ENCODE assay signal across 18 cellular contexts in genomic region chr6:11705069-11705468, GRCh38.
A peak's percentile ranks its signal among the peaks of the same experiment; 100 is the strongest.
DNase-seq lines count a peak whose midpoint lies in the region; ATAC-seq and TF ChIP-seq lines count a peak whose summit lies in the region.
"Had no signal": no experiment of that assay in that cellular context is flagged by ENCODE, and none has a peak within 500 bp of the region (broad histone marks: within the 10 kb centered on the region; RNA-seq: fewer than 3 reads in every experiment).

No MANE protein-coding gene starts in this region.

- peaks cover 5% of the 10 kb centered on the region for H3K9me3 Mint-ChIP-seq in activated T-cell treated with anti-CD3 and anti-CD28 coated beads, Interleukin-2, amount 50 U/mL, for 24 hours
- H3K9me3 Mint-ChIP-seq in activated naive CD8-positive, alpha-beta T cell treated with anti-CD3 and anti-CD28 coated beads, Interleukin-2, amount 50 U/mL, for 24 hours, result peaks cover 9% of the 10 kb centered on the region

- no peaks in the 10 kb centered on the region for H3K27me3 ChIP-seq in prostate gland (replicated peaks; ENCODE audit: insufficient read depth)

- no peak for TF ChIP-seq POLR2A in prostate gland (IDR thresholded peaks at IDR 0.05)

- no peaks in the 10 kb centered on the region for H3K27me3 Mint-ChIP-seq in activated T-cell treated with anti-CD3 and anti-CD28 coated beads, Interleukin-2, amount 50 U/mL, for 24 hours
- peaks cover 7% of the 10 kb centered on the region for H3K27me3 Mint-ChIP-seq in T-helper 17 cell
- no peaks in the 10 kb centered on the region for H3K27me3 Mint-ChIP-seq in activated naive CD8-positive, alpha-beta T cell treated with anti-CD3 and anti-CD28 coated beads, Interleukin-2, amount 50 U/mL, for 24 hours

- no peak overlapping the region for H3K4me3 Mint-ChIP-seq in activated T-cell treated with anti-CD3 and anti-CD28 coated beads, Interleukin-2, amount 50 U/mL, for 24 hours
- H3K4me3 Mint-ChIP-seq in T-helper 17 cell, result no peak overlapping the region
- H3K4me3 Mint-ChIP-seq in activated naive CD8-positive, alpha-beta T cell treated with anti-CD3 and anti-CD28 coated beads, Interleukin-2, amount 50 U/mL, for 24 hours, result no peak overlapping the region
- H3K4me3 Mint-ChIP-seq: CD14-positive monocyte, H9 had no signal

- no peaks in the 10 kb centered on the region for H3K36me3 ChIP-seq in prostate gland

- peak overlapping the region; percentile 45 for H3K27ac Mint-ChIP-seq in activated T-cell treated with anti-CD3 and anti-CD28 coated beads, Interleukin-2, amount 50 U/mL, for 24 hours
- H3K27ac Mint-ChIP-seq in T-helper 17 cell, result peak overlapping the region; percentile 73
- peak overlapping the region; percentile 75 for H3K27ac Mint-ChIP-seq in activated naive CD8-positive, alpha-beta T cell treated with anti-CD3 and anti-CD28 coated beads, Interleukin-2, amount 50 U/mL, for 24 hours
- H3K27ac Mint-ChIP-seq: H9 had no signal

- no peak overlapping the region for H3K4me3 ChIP-seq in GM12865 (ENCODE audit: low read depth, low read length)
- H3K4me3 ChIP-seq in prostate gland, result no peak overlapping the region

- H3K27ac ChIP-seq in prostate gland, result no peak overlapping the region
- H3K27ac ChIP-seq: RWPE1 had no signal

- DNase-seq in activated T-cell treated with anti-CD3 and anti-CD28 coated beads, Interleukin-2, amount 50 U/mL, for 24 hours, result no peak
- DNase-seq in activated T-cell treated with anti-CD3 and anti-CD28 coated beads, Interleukin-2, amount 50 U/mL, for 1 hour, result no peak
- DNase-seq in GM12865 (ENCODE audit: low read depth), result peak; percentile 76
- DNase-seq in T-helper 17 cell, result no peak
- DNase-seq in activated naive CD8-positive, alpha-beta T cell treated with anti-CD3 and anti-CD28 coated beads, Interleukin-2, amount 50 U/mL, for 24 hours, result no peak
- no peak for DNase-seq in DMS79 treated with DMSO at 0.1 percent for 48 hours (lab: John Stamatoyannopoulos, UW)
- no peak for DNase-seq in NAMALWA (ENCODE audit: low spot score)
- no peak for DNase-seq in prostate gland (ENCODE audit: low spot score)
- DNase-seq: ACHN, AML-193, Caco-2, H9, NCI-H1092 treated with DMSO at 0.1 percent for 48 hours, NCI-H2081 treated with DMSO at 0.1 percent for 48 hours, NCI-H510A, NCI-H774 had no signal

- WGBS in prostate gland, result 98% methylated on average over 7 of the region's 7 CpGs

- intact Hi-C loops in prostate gland (cut with DNase I), result loop anchor here (10.0 kb wide), 1 partner anchor 530 kb away; no protein-coding TSS in a partner anchor

- no peaks in the 10 kb centered on the region for H3K9me3 ChIP-seq in T-helper 17 cell (ENCODE audit: control insufficient read depth, low read length, poor library complexity, severe bottlenecking)
- H3K9me3 ChIP-seq in prostate gland, result no peaks in the 10 kb centered on the region
- H3K9me3 ChIP-seq: Caco-2 had no signal

- TF ChIP-seq CTCF in GM12865 (IDR thresholded peaks at IDR 0.05; ENCODE audit: insufficient read depth, low read depth, low read length, missing control alignments), result no peak
- TF ChIP-seq CTCF in prostate gland (IDR thresholded peaks at IDR 0.05), result no peak

- H3K36me3 Mint-ChIP-seq in activated T-cell treated with anti-CD3 and anti-CD28 coated beads, Interleukin-2, amount 50 U/mL, for 24 hours (ENCODE audit: low read depth), result peaks cover 7% of the 10 kb centered on the region
- H3K36me3 Mint-ChIP-seq in T-helper 17 cell (ENCODE audit: low read depth), result peaks cover 2% of the 10 kb centered on the region
- peaks cover 8% of the 10 kb centered on the region for H3K36me3 Mint-ChIP-seq in activated naive CD8-positive, alpha-beta T cell treated with anti-CD3 and anti-CD28 coated beads, Interleukin-2, amount 50 U/mL, for 24 hours (ENCODE audit: low read depth)
- H3K36me3 Mint-ChIP-seq: CD14-positive monocyte had no signal

- H3K4me1 Mint-ChIP-seq in activated T-cell treated with anti-CD3 and anti-CD28 coated beads, Interleukin-2, amount 50 U/mL, for 24 hours (ENCODE audit: low read depth), result peaks cover 53% of the 10 kb centered on the region
- peaks cover 6% of the 10 kb centered on the region for H3K4me1 Mint-ChIP-seq in T-helper 17 cell
- H3K4me1 Mint-ChIP-seq in activated naive CD8-positive, alpha-beta T cell treated with anti-CD3 and anti-CD28 coated beads, Interleukin-2, amount 50 U/mL, for 24 hours, result peaks cover 48% of the 10 kb centered on the region
- H3K4me1 Mint-ChIP-seq: H9 had no signal

- ATAC-seq in T-helper 17 cell, result no peak
- peak; percentile 84 for ATAC-seq in activated naive CD8-positive, alpha-beta T cell treated with anti-CD3 and anti-CD28 coated beads, Interleukin-2, amount 50 U/mL, for 24 hours

- no peaks in the 10 kb centered on the region for H3K4me1 ChIP-seq in prostate gland (replicated peaks)
- H3K4me1 ChIP-seq: Caco-2 had no signal
